In the genomic region with DNA sequence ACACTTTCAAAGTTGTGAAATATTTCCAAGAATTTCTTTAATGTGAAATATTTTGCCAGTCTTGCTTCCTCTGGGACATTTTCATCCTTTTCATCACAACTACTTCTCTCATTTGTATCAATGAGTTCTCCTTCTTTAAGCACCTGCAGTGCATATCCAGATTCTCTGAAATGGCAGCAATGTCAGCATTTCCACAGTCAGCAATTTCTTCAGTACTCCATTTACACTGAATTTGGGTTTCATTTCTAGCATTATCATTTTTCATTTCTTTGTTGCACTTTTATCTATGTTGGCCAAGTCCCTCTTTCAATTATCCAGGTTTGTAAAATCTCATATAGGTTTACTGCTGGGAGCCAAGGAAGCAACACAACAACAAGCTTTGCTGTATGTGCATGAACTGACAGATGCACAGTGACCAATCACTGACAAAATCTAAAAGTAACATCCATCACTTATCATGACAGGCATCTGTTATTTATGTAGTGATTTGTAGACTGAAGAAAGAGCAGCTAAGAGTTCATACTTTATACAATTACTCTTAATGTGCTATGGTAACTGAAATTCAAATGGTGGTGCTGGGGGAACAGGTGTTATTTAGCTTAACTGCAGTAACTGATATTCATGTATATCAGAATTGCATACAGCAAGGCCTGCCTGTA, we compare ENCODE assay signal across 1 cellular context.
TF ChIP-seq lines count a peak whose summit lies in the region.

No MANE protein-coding gene starts in this region.

TF ChIP-seq in H1, 55 proteins besides CTCF, POLR2A, EP300 and RAD21:
- no peak for TF ChIP-seq JUN (IDR thresholded peaks at IDR 0.05; ENCODE audit: low read depth, low read length)
- TF ChIP-seq MAFK (IDR thresholded peaks at IDR 0.05; ENCODE audit: low read depth, low read length), result 0 out of 2 replicates have a peak, but pooled peaks have one; percentile 14
